ENCODE assay signal across 35 cellular contexts in the genomic region with DNA sequence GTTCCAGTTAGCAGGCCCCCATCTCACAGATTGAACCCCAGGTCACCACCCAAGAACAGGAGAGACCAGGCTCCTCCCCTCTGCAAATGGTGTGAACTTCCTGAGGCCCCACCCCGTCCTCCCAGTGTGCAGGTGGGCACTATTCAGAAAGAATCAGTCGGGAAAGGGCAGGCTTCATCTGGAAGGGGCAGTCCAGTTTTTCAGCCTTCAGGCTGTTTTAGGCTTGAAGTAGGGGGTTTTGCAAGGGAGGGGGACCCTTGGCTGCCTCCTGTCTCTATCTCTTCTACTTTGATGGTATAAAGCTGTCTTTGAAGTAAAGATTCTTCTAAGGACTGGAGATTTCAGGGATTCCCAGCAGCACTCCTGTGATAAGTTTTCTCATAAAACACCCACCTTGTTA.
"Had no signal": no experiment of that assay in that cellular context is flagged by ENCODE, and none has a peak within 500 bp of the region (broad histone marks: within the 10 kb centered on the region; RNA-seq: fewer than 3 reads in every experiment).

No MANE protein-coding gene starts in this region.

- H3K9me3 ChIP-seq: MG63 had no signal

- DNase-seq: Karpas-422, Kasumi-1, MG63, MM.1S, MV-4-11, NCI-H1048, NCI-H1092, NCI-H1092 treated with DMSO at 0.1 percent for 48 hours, NCI-H1105, NCI-H1105 treated with DMSO at 0.1 percent for 48 hours, NCI-H1417, NCI-H1417 treated with DMSO at 0.1 percent for 48 hours, NCI-H1436, NCI-H1436 treated with DMSO at 0.1 percent for 48 hours, NCI-H146, NCI-H1694, NCI-H1694 treated with DMSO at 0.1 percent for 48 hours, NCI-H187, NCI-H187 treated with DMSO at 0.1 percent for 48 hours, NCI-H1930, NCI-H2029, NCI-H2029 treated with DMSO at 0.1 percent for 48 hours, NCI-H2081, NCI-H2081 treated with DMSO at 0.1 percent for 48 hours, NCI-H2107, NCI-H2171, NCI-H2171 treated with DMSO at 0.1 percent for 48 hours, NCI-H2227 treated with DMSO at 0.1 percent for 48 hours, NCI-H226, NCI-H345, NCI-H446, NCI-H446 treated with DMSO at 0.1 percent for 48 hours, NCI-H510A, NCI-H510A treated with DMSO at 0.1 percent for 48 hours, NCI-H524 had no signal

- H3K36me3 ChIP-seq: MG63 had no signal

- H3K4me3 ChIP-seq: MG63 had no signal

- H3K27me3 ChIP-seq: MG63 had no signal
